ENCODE assay signal across 25 cellular contexts in the genomic region with DNA sequence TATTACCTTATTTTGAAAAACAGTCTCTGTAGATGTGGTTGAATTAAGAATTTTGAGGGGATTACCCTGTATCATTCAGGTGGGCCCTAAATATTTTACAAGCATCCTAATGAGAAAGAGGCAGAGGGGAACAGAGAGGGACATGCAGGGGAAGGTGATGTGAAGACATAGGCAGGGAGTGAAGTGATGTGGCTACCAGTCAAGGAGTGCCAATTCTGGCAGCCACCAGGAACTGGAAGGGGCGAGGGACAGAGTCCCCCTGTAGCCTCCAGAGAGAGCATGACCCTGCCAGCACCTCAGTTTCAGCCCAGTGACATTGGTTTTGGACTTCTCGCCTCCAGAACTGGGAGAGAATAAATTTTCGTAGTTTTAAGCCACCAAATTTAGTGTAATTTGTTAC. TPM values are rescaled to one million over a fixed set of nuclear protein-coding genes. Genes with fewer than 3 reads are reported as not detected.
DNase-seq lines count a peak whose midpoint lies in the region; ATAC-seq and TF ChIP-seq lines count a peak whose summit lies in the region.
"Had no signal": no experiment of that assay in that cellular context is flagged by ENCODE, and none has a peak within 500 bp of the region (broad histone marks: within the 10 kb centered on the region; RNA-seq: fewer than 3 reads in every experiment).

No MANE protein-coding gene starts in this region.

- H3K27ac ChIP-seq in left lung (peak overlapping the region; percentile 35 to 56), upper lobe of right lung (peak overlapping the region; percentile 83)
- H3K27ac ChIP-seq: BLaER1, HL-60, SK-N-MC had no signal

- peaks cover 6% of the 10 kb centered on the region for H3K9me3 Mint-ChIP-seq in nephron progenitor cell
- H3K9me3 Mint-ChIP-seq: CD4-positive, alpha-beta memory T cell; GM23338; HFFc6 had no signal

- peak overlapping the region; percentile 29 for H3K27ac Mint-ChIP-seq in nephron progenitor cell
- H3K27ac Mint-ChIP-seq: CD4-positive, alpha-beta memory T cell; GM23338; HFFc6 had no signal

- intact Hi-C loops in left ventricle myocardium superior (cut with micrococcal nuclease), result no loop called here
- intact Hi-C loops in left cardiac atrium (cut with DNase I), result loop anchor here in 1 of 2 donors (10.0 kb wide), 1 partner anchor 56 kb away; no protein-coding TSS in a partner anchor
- intact Hi-C loops in left lung (cut with DNase I), result no loop called here
- intact Hi-C loops in upper lobe of right lung (cut with DNase I), result no loop called here

- H3K9me3 ChIP-seq in left lung (no peaks in the 10 kb centered on the region), upper lobe of right lung (no peaks in the 10 kb centered on the region)
- H3K9me3 ChIP-seq: BLaER1, HAP-1 had no signal

- no peak overlapping the region for H3K4me3 Mint-ChIP-seq in nephron progenitor cell
- H3K4me3 Mint-ChIP-seq: CD4-positive, alpha-beta memory T cell; GM23338; HFFc6 had no signal

- H3K36me3 ChIP-seq in left lung (no peaks in the 10 kb centered on the region), upper lobe of right lung (no peaks in the 10 kb centered on the region)
- H3K36me3 ChIP-seq: BLaER1, HAP-1 had no signal

- DNase-seq in left ventricle myocardium superior (no peak), left cardiac atrium (no peak), left lung (no peak), nephron progenitor cell (no peak), upper lobe of right lung (no peak), NCI-H1930 (lab: John Stamatoyannopoulos, UW) (no peak), C1 segment of cervical spinal cord (lab: John Stamatoyannopoulos, UW) (no peak), ecto neural progenitor cell (ENCODE audit: low spot score) (no peak)
- DNase-seq: CD4-positive, alpha-beta memory T cell; COR-L47; HFFc6; Karpas-422; NCI-H1092 treated with DMSO at 0.1 percent for 48 hours; NCI-H1436; NCI-H187; NCI-H2107; NCI-H524; NCI-H774; SIG-M5 had no signal

- no peaks in the 10 kb centered on the region for H3K27me3 Mint-ChIP-seq in nephron progenitor cell (ENCODE audit: low read depth, poor library complexity)

- peak; percentile 18 for ATAC-seq in left ventricle myocardium superior
- no peak for ATAC-seq in left cardiac atrium
- peak; percentile 51 for ATAC-seq in left lung
- ATAC-seq in upper lobe of right lung, result peak; percentile 41

- peaks cover 5% of the 10 kb centered on the region for H3K4me1 Mint-ChIP-seq in nephron progenitor cell
- H3K4me1 Mint-ChIP-seq: CD4-positive, alpha-beta memory T cell had no signal

- H3K4me1 ChIP-seq in left lung (peaks cover 0 to 15% of the 10 kb centered on the region in 2 donors), upper lobe of right lung (no peaks in the 10 kb centered on the region)
- H3K4me1 ChIP-seq: BLaER1 had no signal

- no peak overlapping the region for H3K4me3 ChIP-seq in left lung
- no peak overlapping the region for H3K4me3 ChIP-seq in upper lobe of right lung
- H3K4me3 ChIP-seq: BLaER1, GM23338, HAP-1, SK-N-MC had no signal

- H3K27me3 ChIP-seq in left lung (no peaks in the 10 kb centered on the region), upper lobe of right lung (no peaks in the 10 kb centered on the region)
- H3K27me3 ChIP-seq: BLaER1 had no signal

- H3K36me3 Mint-ChIP-seq in nephron progenitor cell (ENCODE audit: low read depth), result no peaks in the 10 kb centered on the region
- H3K36me3 Mint-ChIP-seq: CD4-positive, alpha-beta memory T cell had no signal

- TF ChIP-seq CTCF in left lung (IDR thresholded peaks at IDR 0.05) (no peak), nephron progenitor cell (IDR thresholded peaks at IDR 0.05) (no peak), upper lobe of right lung (IDR thresholded peaks at IDR 0.05) (no peak)

RNA-seq across cellular contexts. Expression of a gene that starts 44.1 kb away (rescaled TPM):
- total RNA-seq in left ventricle myocardium superior (85.3 TPM), left cardiac atrium (10 to 100 TPM; 47.0 to 50.1 TPM), left lung (10 to 100 TPM; 24.8 to 31.0 TPM), upper lobe of right lung (36.5 TPM)
- total RNA-seq: A172, HFFc6 had no signal

Comparison
In these comparisons a context has a peak if more than half of its experiments do, and no peak if none do; other contexts are left out.
1. ATAC-seq: peak in left ventricle myocardium superior (single experiment), left lung (single experiment) and upper lobe of right lung (single experiment); none in left cardiac atrium (0 of 2).